Comparison of ENCODE assay signal across 2 cellular contexts in genomic region chr3:127749361-127749760, GRCh38.
TF ChIP-seq lines count a peak whose summit lies in the region.

No MANE protein-coding gene starts in this region.

TF ChIP-seq in SK-N-SH, 30 proteins besides CTCF, POLR2A, EP300 and RAD21 (continued from another document):
- TF ChIP-seq IRF3 (IDR thresholded peaks at IDR 0.05; ENCODE audit: low read depth, low read length): no peak
- no peak for TF ChIP-seq GATA2 (CRISPR knock-in tag; IDR thresholded peaks at IDR 0.05)

TF ChIP-seq in SK-N-SH treated with all-trans-retinoic acid at 6 μM for 48 hours, 23 proteins besides CTCF, POLR2A, EP300 and RAD21 (continued from another document):
- TF ChIP-seq CREB5 (CRISPR knock-in tag; IDR thresholded peaks at IDR 0.05; ENCODE audit: low read depth): no peak
- no peak for TF ChIP-seq TCF4 (CRISPR knock-in tag; IDR thresholded peaks at IDR 0.05; ENCODE audit: borderline replicate concordance)
- TF ChIP-seq TOX (CRISPR knock-in tag; IDR thresholded peaks at IDR 0.05; ENCODE audit: borderline replicate concordance): no peak
- no peak for TF ChIP-seq BACH2 (CRISPR knock-in tag; IDR thresholded peaks at IDR 0.05; ENCODE audit: borderline replicate concordance)
